In the genomic region with DNA sequence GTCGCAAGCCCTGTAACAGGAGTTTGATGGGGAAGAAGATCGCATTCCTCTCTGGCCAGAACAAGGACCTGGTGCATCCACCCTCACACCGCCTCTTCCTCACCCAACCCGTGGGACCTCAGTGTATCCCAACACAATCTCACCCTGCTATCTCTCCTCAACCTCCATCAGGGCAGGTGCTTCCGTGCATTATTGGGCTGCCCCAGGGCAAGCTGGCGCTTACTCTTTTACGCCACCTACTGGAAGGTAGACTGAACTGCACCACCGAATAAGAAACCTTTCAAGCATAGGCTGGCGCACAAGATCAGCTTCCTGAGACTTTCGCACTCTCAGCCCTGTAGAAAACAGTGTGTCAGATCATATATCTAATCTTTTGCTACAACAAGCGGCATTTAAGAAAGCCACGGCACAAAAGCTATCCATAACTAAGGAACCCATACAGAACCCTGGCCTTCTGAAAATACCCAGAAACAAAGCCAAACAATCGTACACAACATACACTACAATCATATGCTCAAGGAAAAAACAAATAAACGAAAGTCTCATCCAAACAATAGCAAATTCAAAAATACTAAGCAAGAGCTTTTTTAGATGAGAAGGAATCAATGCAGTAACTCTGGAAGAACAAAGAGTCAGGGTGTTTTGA, we compare ENCODE assay signal across 8 cellular contexts.
A peak's percentile ranks its signal among the peaks of the same experiment; 100 is the strongest.
DNase-seq lines count a peak whose midpoint lies in the region; ATAC-seq and TF ChIP-seq lines count a peak whose summit lies in the region.

No MANE protein-coding gene starts in this region.

- H3K4me3 Mint-ChIP-seq in WTC11 (peak overlapping the region; percentile 32; the same call in 1 of the 2 replicates), progenitor cell of endocrine pancreas (ENCODE audit: low read depth) (no peak overlapping the region)

- CTCF ChIA-PET in WTC11 (lab: Charles Lee): interaction anchor here (0.6 to 2.0 kb wide), 25 partner anchors 9 to 736 kb away, joined by 3 to 14 read pairs (median 4); no protein-coding TSS in a partner anchor

- H3K27ac Mint-ChIP-seq in WTC11 (0 out of 2 replicates have a peak overlapping the region, but pooled peaks have one; percentile 2), progenitor cell of endocrine pancreas (no peak overlapping the region)

- no peak overlapping the region for H3K27ac ChIP-seq in HL-60 (replicated peaks)

- no peaks in the 10 kb centered on the region for H3K36me3 Mint-ChIP-seq in WTC11
- no peaks in the 10 kb centered on the region for H3K36me3 Mint-ChIP-seq in progenitor cell of endocrine pancreas (ENCODE audit: insufficient read depth)

- peaks cover 3% of the 10 kb centered on the region for H3K4me1 Mint-ChIP-seq in WTC11
- H3K4me1 Mint-ChIP-seq in progenitor cell of endocrine pancreas (ENCODE audit: low read depth): no peaks in the 10 kb centered on the region

- H3K27me3 Mint-ChIP-seq in WTC11 (ENCODE audit: low read depth) (no peaks in the 10 kb centered on the region), progenitor cell of endocrine pancreas (no peaks in the 10 kb centered on the region)

- H3K4me3 ChIP-seq in HL-60 (replicated peaks; ENCODE audit: insufficient read depth, low read length): no peak overlapping the region
- H3K4me3 ChIP-seq in fibroblast of mammary gland (ENCODE audit: control insufficient read depth, low read depth, low read length): no peak overlapping the region

- no peaks in the 10 kb centered on the region for H3K9me3 Mint-ChIP-seq in WTC11
- H3K9me3 Mint-ChIP-seq in progenitor cell of endocrine pancreas (ENCODE audit: low read depth): no peaks in the 10 kb centered on the region

- ATAC-seq in GM21576 (IDR thresholded peaks at IDR 0.05; ENCODE audit: unreplicated experiment) (peak; percentile 99), WTC11 (peak; percentile 98)

- POLR2A ChIA-PET in WTC11 (lab: Charles Lee): interaction anchor here (0.9 kb wide), 1 partner anchor 13 kb away, joined by 7 read pairs; no protein-coding TSS in a partner anchor

- peak; percentile 55 for DNase-seq in activated CD8-positive, alpha-beta memory T cell treated with anti-CD3 and anti-CD28 coated beads for 24 hours
- DNase-seq in activated CD8-positive, alpha-beta memory T cell treated with anti-CD3 and anti-CD28 coated beads, Interleukin-2, amount 50 U/mL, for 4 hours: no peak
- peak in 1 of 2 experiments; percentile 32 for DNase-seq in HL-60 (ENCODE audit: low read depth in 1 of 2, low spot score in 1 of 2)
- peak; percentile 53 for DNase-seq in WTC11 (ENCODE audit: low spot score)
- peak; percentile 28 for DNase-seq in fibroblast of mammary gland (ENCODE audit: low read depth)
- DNase-seq in progenitor cell of endocrine pancreas (ENCODE audit: low spot score, unreplicated experiment): peak; percentile 11
- no peak for DNase-seq in NCI-H510A (lab: John Stamatoyannopoulos, UW)

- TF ChIP-seq CTCF in HL-60 (IDR thresholded peaks at IDR 0.05; ENCODE audit: insufficient read depth, low read length) (peak; percentile 82), WTC11 (IDR thresholded peaks at IDR 0.05) (peak; percentile 92), fibroblast of mammary gland (conservative IDR thresholded peaks at IDR 0.05; ENCODE audit: control insufficient read depth, insufficient read depth, low read depth, low read length) (peak; percentile 85), progenitor cell of endocrine pancreas (IDR thresholded peaks at IDR 0.05; ENCODE audit: unreplicated experiment) (peak; percentile 72)

- no peaks in the 10 kb centered on the region for H3K27me3 ChIP-seq in HL-60 (ENCODE audit: insufficient read depth, poor library complexity, severe bottlenecking)

TF ChIP-seq in WTC11, 78 proteins besides CTCF, POLR2A, EP300 and RAD21:
- TF ChIP-seq, protein P1, sequence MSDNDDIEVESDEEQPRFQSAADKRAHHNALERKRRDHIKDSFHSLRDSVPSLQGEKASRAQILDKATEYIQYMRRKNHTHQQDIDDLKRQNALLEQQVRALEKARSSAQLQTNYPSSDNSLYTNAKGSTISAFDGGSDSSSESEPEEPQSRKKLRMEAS (CRISPR knock-in tag; IDR thresholded peaks at IDR 0.05): peak; percentile 28; the same call in 1 of the 2 replicates
- no peak for TF ChIP-seq TP53 (CRISPR knock-in tag; IDR thresholded peaks at IDR 0.05)

Comparison
In these comparisons a context has a peak if more than half of its experiments do, and no peak if none do; other contexts are left out.
1. DNase-seq: peak in activated CD8-positive, alpha-beta memory T cell treated with anti-CD3 and anti-CD28 coated beads for 24 hours (single experiment), WTC11 (single experiment), fibroblast of mammary gland (single experiment) and progenitor cell of endocrine pancreas (single experiment); none in activated CD8-positive, alpha-beta memory T cell treated with anti-CD3 and anti-CD28 coated beads, Interleukin-2, amount 50 U/mL, for 4 hours (single experiment) and NCI-H510A (single experiment).
2. Peak in every context shown above with its lines, with median percentiles within 50 percentile points of each other: CTCF ChIP-seq.